Comparison of ENCODE assay signal across 26 cellular contexts in genomic region chr2:241997017-241997416, GRCh38.
"Had no signal": no experiment of that assay in that cellular context is flagged by ENCODE, and none has a peak within 500 bp of the region (broad histone marks: within the 10 kb centered on the region; RNA-seq: fewer than 3 reads in every experiment).

No MANE protein-coding gene starts in this region.

- H3K36me3 ChIP-seq: heart left ventricle, left ventricle myocardium inferior, ovary, prostate gland, suprapubic skin, thoracic aorta, tibial artery, uterus had no signal

- H3K4me1 ChIP-seq: heart left ventricle, left ventricle myocardium inferior, prostate gland, suprapubic skin, tibial artery, uterus had no signal

- DNase-seq: heart left ventricle; hypothalamus; immature natural killer cell; kidney; left colon; left ventricle myocardium inferior; midbrain; mucosa of descending colon; ovary; retina; right cardiac atrium; stimulated activated CD4-positive, alpha-beta T cell treated with anti-CD3 and anti-CD28 coated beads, Interleukin-12 subunit alpha, Interleukin-12 subunit beta, amount 100 ng/mL, for 4 hours; stimulated activated CD4-positive, alpha-beta T cell treated with anti-CD3 and anti-CD28 coated beads, Interleukin-15, amount 100 ng/mL, for 24 hours; stimulated activated CD4-positive, alpha-beta T cell treated with anti-CD3 and anti-CD28 coated beads, Interleukin-2, amount 100 ng/mL, for 24 hours; stimulated activated CD4-positive, alpha-beta T cell treated with anti-CD3 and anti-CD28 coated beads, Interleukin-4, amount 100 ng/mL, for 1 hour; stimulated activated naive B cell treated with anti-CD40 and anti-IgM and Interleukin-4, amounts not matched to agents 10 μg/mL and 1 μg/mL and 100 μg/mL, for 72 hours; stimulated activated naive CD8-positive, alpha-beta T cell treated with anti-CD3 and anti-CD28 coated beads, Interleukin-15, Interleukin-2, amounts not matched to agents 100 U/mL and 50 U/mL, for 24 hours; tibial artery; uterus had no signal

- H3K9me3 ChIP-seq: heart left ventricle, left ventricle myocardium inferior, mucosa of descending colon, ovary, prostate gland, suprapubic skin, thoracic aorta, tibial artery, uterus had no signal

- H3K27ac ChIP-seq: heart left ventricle, left ventricle myocardium inferior, ovary, prostate gland, suprapubic skin, thoracic aorta, tibial artery, uterus had no signal

- H3K27me3 ChIP-seq: ovary, suprapubic skin, uterus had no signal

- ATAC-seq: heart left ventricle; left colon; mucosa of descending colon; naive thymus-derived CD4-positive, alpha-beta T cell; natural killer cell treated with Interleukin-12 subunit alpha and Interleukin-12 subunit beta and Interleukin-15 and Interleukin-18, amount 100 ng/mL, for 72 hours; right cardiac atrium; stimulated activated naive B cell treated with anti-CD40 and anti-IgM and Interleukin-4, amounts not matched to agents 10 μg/mL and 1 μg/mL and 100 μg/mL, for 72 hours; stimulated activated naive CD8-positive, alpha-beta T cell treated with anti-CD3 and anti-CD28 coated beads, Interleukin-15, Interleukin-2, amounts not matched to agents 100 U/mL and 50 U/mL, for 24 hours had no signal

- H3K4me3 ChIP-seq: heart left ventricle, left ventricle myocardium inferior, lung, mucosa of descending colon, ovary, prostate gland, smooth muscle cell, suprapubic skin, thoracic aorta, tibial artery, uterus had no signal
